Comparison of ENCODE assay signal across 19 cellular contexts in genomic region chrX:37753384-37753783, GRCh38. TPM values are rescaled to one million over a fixed set of nuclear protein-coding genes. Genes with fewer than 3 reads are reported as not detected.
A peak's percentile ranks its signal among the peaks of the same experiment; 100 is the strongest.
DNase-seq lines count a peak whose midpoint lies in the region; ATAC-seq, FAIRE-seq and TF ChIP-seq lines count a peak whose summit lies in the region.
"Had no signal": no experiment of that assay in that cellular context is flagged by ENCODE, and none has a peak within 500 bp of the region (broad histone marks: within the 10 kb centered on the region; RNA-seq: fewer than 3 reads in every experiment).

No MANE protein-coding gene starts in this region.

- TF ChIP-seq RAD21 in GM12878 (IDR thresholded peaks at IDR 0.05; ENCODE audit: insufficient read depth, low read depth, low read length) = no peak

- SMC1A ChIA-PET in GM12878 (lab: Charles Lee; ENCODE audit: uncharacterized antibody, unreplicated experiment) = interaction anchor here (0.7 to 4.6 kb wide), 11 partner anchors 8 to 88 kb away, joined by 3 to 72 read pairs (median 7); partner anchors contain the start of gene CYBB

- no peak overlapping the region for H3K4me2 ChIP-seq in GM12878 (ENCODE audit: control insufficient read depth, insufficient read depth)

- 23% methylated on average over 2 of the region's 2 CpGs for WGBS in GM12878 (ENCODE audit: insufficient coverage, insufficient replicate concordance, low lambda C conversion rate, missing lambda C conversion rate)

- H3K9me3 Mint-ChIP-seq in osteocyte (ENCODE audit: unreplicated experiment) = peaks cover 7% of the 10 kb centered on the region

- H3K36me3 ChIP-seq in GM12878 (ENCODE audit: control insufficient read depth in 2 of 2, insufficient read depth in 2 of 2, low read length in 1 of 2) = no peaks in the 10 kb centered on the region
- no peaks in the 10 kb centered on the region for H3K36me3 ChIP-seq in Peyer's patch
- H3K36me3 ChIP-seq: breast epithelium, MG63 had no signal

- DNase-seq in AML-193 (lab: John Stamatoyannopoulos, UW) (peak; percentile 81 to 83), GM19239 (ENCODE audit: insufficient read length, low spot score) (no peak), NB4 (ENCODE audit: low read depth) (peak; percentile 94), GM12878 (ENCODE audit: low read depth, low spot score) (no peak), NCI-H69 (lab: John Stamatoyannopoulos, UW) (no peak), osteocyte (ENCODE audit: extremely low spot score, unreplicated experiment) (no peak), G401 (ENCODE audit: low spot score) (no peak), Peyer's patch (no peak)
- DNase-seq: ACHN; activated CD4-positive, alpha-beta T cell treated with anti-CD3 and anti-CD28 coated beads for 48 hours; DMS79 treated with DMSO at 0.1 percent for 48 hours; effector CD8-positive, alpha-beta T cell; MG63; occipital lobe; T-helper 17 cell had no signal

- H3K79me2 ChIP-seq in GM12878 (ENCODE audit: control insufficient read depth, insufficient read depth, low read length) = no peaks in the 10 kb centered on the region

- H3K4me1 ChIP-seq in GM12878 (ENCODE audit: control insufficient read depth, insufficient read depth, low read length) (peaks cover 27% of the 10 kb centered on the region), Peyer's patch (peaks cover 0 to 3% (median 0%) of the 10 kb centered on the region in 4 donors)
- H3K4me1 ChIP-seq: breast epithelium had no signal

- H4K20me1 ChIP-seq in GM12878 (ENCODE audit: control insufficient read depth, insufficient read depth) = no peaks in the 10 kb centered on the region

- H3K4me3 ChIP-seq in NB4 (ENCODE audit: low read depth, low read length) = no peak overlapping the region
- no peak overlapping the region for H3K4me3 ChIP-seq in GM12878
- H3K4me3 ChIP-seq in Peyer's patch = no peak overlapping the region
- H3K4me3 ChIP-seq: breast epithelium, MG63 had no signal

- TF ChIP-seq CTCF in NB4 (IDR thresholded peaks at IDR 0.05; ENCODE audit: low read depth, low read length) (no peak), GM12878 (IDR thresholded peaks at IDR 0.05 in 2 of 3, conservative IDR thresholded peaks at IDR 0.05 in 1 of 3; ENCODE audit: control insufficient read depth in 2 of 3, extremely low read depth in 1 of 3, insufficient read depth in 1 of 3, low read depth in 3 of 3, low read length in 3 of 3) (no peak), osteocyte (IDR thresholded peaks at IDR 0.05) (no peak), Peyer's patch (IDR thresholded peaks at IDR 0.05) (no peak)

- H3K27ac ChIP-seq in GM12878 (ENCODE audit: control insufficient read depth, insufficient read depth) (peak overlapping the region; percentile 87; the same call in 1 of the 2 replicates), Peyer's patch (peak overlapping the region in 1 of 4 donors; percentile 64)
- H3K27ac ChIP-seq: breast epithelium had no signal

- FAIRE-seq in GM19239 (lab: Jason Lieb, UNC) = peak; percentile 87
- no peak for FAIRE-seq in GM12878 (lab: Jason Lieb, UNC)
- FAIRE-seq: RCC 7860 had no signal

- intact Hi-C loops in GM12878 (cut with micrococcal nuclease; ENCODE audit: unreplicated experiment) = no loop called here

- H3K9me3 ChIP-seq in GM12878 (replicated peaks; ENCODE audit: control insufficient read depth, insufficient read depth, low read length) (no peaks in the 10 kb centered on the region), Peyer's patch (no peaks in the 10 kb centered on the region)
- H3K9me3 ChIP-seq: breast epithelium, MG63 had no signal

- H3K9ac ChIP-seq in GM12878 (ENCODE audit: control insufficient read depth, insufficient read depth, low read length) = no peak overlapping the region

- no peak for TF ChIP-seq EP300 in GM12878 (IDR thresholded peaks at IDR 0.05; ENCODE audit: borderline replicate concordance in 1 of 2, control insufficient read depth in 1 of 2, low read depth in 2 of 2, low read length in 2 of 2)

- H2AFZ ChIP-seq in GM12878 (ENCODE audit: control insufficient read depth, low read depth, low read length) = no peak overlapping the region

- ATAC-seq in GM12878 = peak; percentile 57
- ATAC-seq: T-helper 17 cell had no signal

- in situ Hi-C loops in GM12878 (cut with MboI) (no loop called here), G401 (cut with HindIII; ENCODE audit: low sequenced_read_pairs) (no loop called here)

- no peaks in the 10 kb centered on the region for H3K4me1 Mint-ChIP-seq in osteocyte (ENCODE audit: unreplicated experiment)

- TF ChIP-seq POLR2A in NB4 (IDR thresholded peaks at IDR 0.05; ENCODE audit: extremely low read depth, insufficient read length) = no peak
- no peak for TF ChIP-seq POLR2A in GM12878 (IDR thresholded peaks at IDR 0.05; ENCODE audit: low read depth, low read length)
- TF ChIP-seq POLR2A in Peyer's patch (IDR thresholded peaks at IDR 0.05) = no peak

- H3K4me3 Mint-ChIP-seq in osteocyte (ENCODE audit: unreplicated experiment) = no peak overlapping the region

- H3K27ac Mint-ChIP-seq in osteocyte (ENCODE audit: unreplicated experiment) = no peak overlapping the region
- H3K27ac Mint-ChIP-seq: activated T-helper 2 cell treated with anti-CD3 and anti-CD28 coated beads, Interferon-gamma antibody, Interleukin-2, Interleukin-4, amounts not matched to agents 10 μg/mL and 5 μg/mL and 100 μg/mL, durations not matched to agents 14 hours and 24 hours and 36 hours; T-helper 17 cell had no signal

- H3K27me3 ChIP-seq in GM12878 (replicated peaks in 1 of 2; ENCODE audit: control insufficient read depth in 2 of 2, insufficient read depth in 2 of 2, low read length in 1 of 2) (no peaks in the 10 kb centered on the region), Peyer's patch (no peaks in the 10 kb centered on the region)
- H3K27me3 ChIP-seq: MG63 had no signal

- POLR2A ChIA-PET in GM12878 (lab: Charles Lee) = interaction anchor here (0.8 to 1.6 kb wide), 3 partner anchors 23 to 32 kb away, joined by 3 to 7 read pairs (median 3); no protein-coding TSS in a partner anchor

- CTCF ChIA-PET in GM12878 (lab: Yijun Ruan, JAX) = interaction anchor here (0.8 to 6.1 kb wide), 6 partner anchors 9 to 71 kb away, joined by 3 to 43 read pairs (median 6); partner anchors contain the start of gene CYBB

- RAD21 ChIA-PET in GM12878 (lab: Charles Lee; ENCODE audit: unreplicated experiment) = interaction anchor here (0.8 to 1.4 kb wide), 5 partner anchors 23 to 72 kb away, joined by 3 to 7 read pairs (median 6); no protein-coding TSS in a partner anchor

- H3K27me3 Mint-ChIP-seq in osteocyte (ENCODE audit: unreplicated experiment) = peaks cover 2% of the 10 kb centered on the region
- H3K27me3 Mint-ChIP-seq: T-helper 17 cell had no signal

- BruUV-seq in GM12878 (replicated peaks; lab: Mats Ljungman, UMichigan) = no TSS peak

- no peaks in the 10 kb centered on the region for H3K36me3 Mint-ChIP-seq in osteocyte (ENCODE audit: unreplicated experiment)

TF ChIP-seq in GM12878, 131 proteins besides CTCF, POLR2A, EP300 and RAD21:
- no peak for TF ChIP-seq TAF1 (IDR thresholded peaks at IDR 0.05; ENCODE audit: borderline replicate concordance, low read depth, low read length)
- no peak for TF ChIP-seq NFYA (IDR thresholded peaks at IDR 0.05; ENCODE audit: borderline replicate concordance, low read depth, low read length)
- TF ChIP-seq NR2C1 (IDR thresholded peaks at IDR 0.05) = no peak
- 0 out of 2 replicates have a peak, but pooled peaks have one; percentile 22 for TF ChIP-seq NFIC (IDR thresholded peaks at IDR 0.05; ENCODE audit: low read depth, low read length)
- TF ChIP-seq RUNX3 (IDR thresholded peaks at IDR 0.05; ENCODE audit: low read length) = peak; percentile 88
- TF ChIP-seq IKZF2 (IDR thresholded peaks at IDR 0.05) = peak in 1 of 2 experiments; percentile 36; a peak in 1 of 4 replicates
- 0 out of 2 replicates have a peak, but pooled peaks have one; percentile 37 for TF ChIP-seq CBFB (IDR thresholded peaks at IDR 0.05; ENCODE audit: low read depth)
- no peak for TF ChIP-seq PML (IDR thresholded peaks at IDR 0.05; ENCODE audit: low read length)
- 0 out of 2 replicates have a peak, but pooled peaks have one; percentile 55 for TF ChIP-seq MLLT1 (IDR thresholded peaks at IDR 0.05)

RNA-seq across cellular contexts. Expression of gene CYBB, which starts 26.5 kb away (rescaled TPM):
- total RNA-seq in GM12878 (2013; cell fraction: nucleolus; rRNA removed) = 65.7 and 67.4 TPM in 2 replicates
- total RNA-seq in GM12878 (2014; rRNA removed) = 30.0 and 33.1 TPM in 2 replicates
- total RNA-seq in GM12878 (2014; rRNA removed; fragmentation: Illumina TruSeq; extraction: Trizol) = 39.9 and 41.1 TPM in 2 replicates
- total RNA-seq in GM12878 (2021) = 30.2 and 32.4 TPM in 2 replicates
- 25.8 TPM for polyA plus RNA-seq in GM12878 (2011; ENCODE audit: low read depth)
- 73.9 and 95.7 TPM in 2 replicates for polyA plus RNA-seq in GM12878 (2011; rRNA removed)
- polyA plus RNA-seq in GM12878 (2011; cell fraction: cytosol; rRNA removed) = 33.4 and 34.5 TPM in 2 replicates
- polyA plus RNA-seq in GM12878 (2011; cell fraction: nucleus; rRNA removed) = 64.2 and 77.9 TPM in 2 replicates
- 30.6 and 32.9 TPM in 2 replicates for polyA plus RNA-seq in GM12878 (2012)
- polyA plus RNA-seq in GM12878 (2014; fragmentation: Illumina TruSeq; extraction: Trizol) = 34.4 and 41.9 TPM in 2 replicates
- polyA plus RNA-seq in GM12878 (2014; fragmentation: Nextera tagmentation; extraction: Ambion mirVana) = 10 to 100 TPM; 12.0 to 12.3 TPM
- polyA plus RNA-seq in GM12878 (2014; rRNA removed) = 18.6 and 19.7 TPM in 2 replicates
- polyA plus RNA-seq in GM12878 (2016; fragmentation: Nextera tagmentation; extraction: Ambion mirVana) = 1 to 10 TPM; 6.2 to 6.5 TPM
- polyA minus RNA-seq in GM12878 (2011; rRNA and poly(A)+ RNA removed) = 93.5 and 121 TPM in 2 replicates
- 30.1 and 41.7 TPM in 2 replicates for polyA minus RNA-seq in GM12878 (2011; cell fraction: cytosol; rRNA and poly(A)+ RNA removed)
- polyA minus RNA-seq in GM12878 (2011; cell fraction: nucleus; rRNA and poly(A)+ RNA removed) = 28.0 and 33.8 TPM in 2 replicates
- not detected in 2 replicates for total RNA-seq in osteocyte
- total RNA-seq in G401 (2014; rRNA removed; shearing (Covaris generic)) = not detected in 2 replicates
- 10 to 100 TPM in 1 of 4 donors, 1 to 10 TPM in 3; 3.2 to 35.5 (median 6.8) TPM for total RNA-seq in Peyer's patch
- total RNA-seq: lung microvascular endothelial cell had no signal

Comparison
In these comparisons a context has a peak if more than half of its experiments do, and no peak if none do; other contexts are left out.
1. DNase-seq: peak in AML-193 (2 of 2) and NB4 (single experiment); none in GM19239 (single experiment), GM12878 (single experiment), NCI-H69 (single experiment), osteocyte (single experiment), G401 (single experiment) and Peyer's patch (0 of 3).